Comparison of ENCODE assay signal across 8 cellular contexts in the genomic region with DNA sequence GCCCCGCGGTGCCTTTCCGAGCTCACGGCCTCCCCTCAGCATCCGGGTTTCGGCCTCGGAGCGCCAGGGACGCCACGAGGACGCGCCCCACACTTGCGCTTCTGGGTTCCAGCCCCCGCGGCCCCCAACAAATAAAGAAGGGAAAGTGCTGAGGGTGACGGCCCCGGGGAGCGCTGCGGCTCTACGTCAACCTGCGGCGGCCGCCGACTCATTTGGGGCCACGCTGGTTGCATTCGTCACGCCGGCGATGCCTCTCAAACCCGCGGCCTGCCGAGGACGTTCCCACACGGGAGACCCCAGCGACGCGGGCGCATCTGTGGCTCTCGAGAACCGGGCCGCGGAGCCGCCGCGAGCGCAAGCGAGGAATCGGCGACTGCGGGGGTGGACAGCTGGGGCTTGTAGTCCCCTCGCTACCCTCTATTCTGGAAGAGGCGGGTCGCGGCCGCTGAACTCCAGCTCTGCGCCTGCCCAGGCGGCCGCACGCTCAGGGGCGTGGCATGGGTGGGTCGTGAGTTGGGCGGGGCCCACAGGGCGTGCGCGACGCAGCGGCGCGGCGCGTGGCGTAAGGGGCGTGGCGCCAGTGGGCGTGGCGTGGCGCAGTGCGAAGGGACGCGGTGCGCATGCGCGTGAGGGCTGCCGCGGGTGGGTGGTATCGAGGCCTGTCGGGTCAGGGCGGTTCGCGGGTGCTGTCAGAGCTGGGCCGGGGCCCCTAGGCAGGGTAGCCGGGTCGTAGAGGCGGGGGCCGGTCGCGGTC. TPM values are rescaled to one million over a fixed set of nuclear protein-coding genes. Genes with fewer than 3 reads are reported as not detected.
DNase-seq lines count a peak whose midpoint lies in the region; ATAC-seq and TF ChIP-seq lines count a peak whose summit lies in the region.

A gene with protein sequence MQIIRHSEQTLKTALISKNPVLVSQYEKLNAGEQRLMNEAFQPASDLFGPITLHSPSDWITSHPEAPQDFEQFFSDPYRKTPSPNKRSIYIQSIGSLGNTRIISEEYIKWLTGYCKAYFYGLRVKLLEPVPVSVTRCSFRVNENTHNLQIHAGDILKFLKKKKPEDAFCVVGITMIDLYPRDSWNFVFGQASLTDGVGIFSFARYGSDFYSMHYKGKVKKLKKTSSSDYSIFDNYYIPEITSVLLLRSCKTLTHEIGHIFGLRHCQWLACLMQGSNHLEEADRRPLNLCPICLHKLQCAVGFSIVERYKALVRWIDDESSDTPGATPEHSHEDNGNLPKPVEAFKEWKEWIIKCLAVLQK (plus strand): TSS at position 599 of the 754 bp plus-strand sequence. CDS start 2,145 bp downstream, outside the sequence.

- DNase-seq in NCI-H526 treated with DMSO at 0.1 percent for 48 hours (lab: John Stamatoyannopoulos, UW) = peak; percentile 66
- peak; percentile 100 for DNase-seq in activated CD4-positive, alpha-beta T cell treated with anti-CD3 and anti-CD28 coated beads, Interleukin-2, amount 10 ng/mL, durations not matched to agents 24 days and 14 days
- peak; percentile 94 for DNase-seq in colonic mucosa
- peak; percentile 98 for DNase-seq in stimulated activated CD4-positive, alpha-beta T cell treated with anti-CD3 and anti-CD28 coated beads, Interleukin-1b, Interleukin-23, amount 100 ng/mL, for 4 hours (ENCODE audit: low read depth in 2 of 2)

- peak within 1 kb of the TSS; percentile 93 for H3K27ac Mint-ChIP-seq in activated CD4-positive, alpha-beta T cell treated with anti-CD3 and anti-CD28 coated beads, Interleukin-2, amount 10 ng/mL, durations not matched to agents 24 days and 14 days

- H3K4me1 Mint-ChIP-seq in activated CD4-positive, alpha-beta T cell treated with anti-CD3 and anti-CD28 coated beads, Interleukin-2, amount 10 ng/mL, durations not matched to agents 24 days and 14 days = peaks cover 37% of the 10 kb centered on the region

- H3K4me3 Mint-ChIP-seq in activated CD4-positive, alpha-beta T cell treated with anti-CD3 and anti-CD28 coated beads, Interleukin-2, amount 10 ng/mL, durations not matched to agents 24 days and 14 days = peak within 1 kb of the TSS; percentile 86

- H3K4me3 ChIP-seq in BLaER1 (peak within 1 kb of the TSS; percentile 75), colonic mucosa (peak within 1 kb of the TSS; percentile 92)

- H3K9me3 ChIP-seq in BLaER1 (no peaks in the 10 kb centered on the region; the same call in 1 of the 2 replicates), colonic mucosa (no peaks in the 10 kb centered on the region)

- no peaks in the 10 kb centered on the region for H3K9me3 Mint-ChIP-seq in activated CD4-positive, alpha-beta T cell treated with anti-CD3 and anti-CD28 coated beads, Interleukin-2, amount 10 ng/mL, durations not matched to agents 24 days and 14 days

- ATAC-seq in GM19351 (IDR thresholded peaks at IDR 0.05; ENCODE audit: unreplicated experiment) (peak; percentile 84), HG03520 (IDR thresholded peaks at IDR 0.05; ENCODE audit: unreplicated experiment) (peak; percentile 77)

- H3K4me1 ChIP-seq in BLaER1 (peaks cover 56% of the 10 kb centered on the region), colonic mucosa (no peaks in the 10 kb centered on the region)

- intact Hi-C loops in activated CD4-positive, alpha-beta T cell treated with anti-CD3 and anti-CD28 coated beads, Interleukin-2, amount 10 ng/mL, durations not matched to agents 24 days and 14 days (cut with micrococcal nuclease) = loop anchor here (1.0 to 5.0 kb wide), 4 partner anchors 9 to 265 kb away; a partner anchor contains a TSS
- intact Hi-C loops in colonic mucosa (cut with DNase I) = no loop called here

- no peaks in the 10 kb centered on the region for H3K27me3 ChIP-seq in BLaER1
- H3K27me3 ChIP-seq in colonic mucosa = no peaks in the 10 kb centered on the region
- H3K27me3 ChIP-seq in layer of hippocampus (ENCODE audit: control insufficient read depth, insufficient read depth, low read length) = no peaks in the 10 kb centered on the region

- peak within 1 kb of the TSS; percentile 98 for H3K4me2 ChIP-seq in BLaER1

- peak within 1 kb of the TSS; percentile 87 for H3K9ac ChIP-seq in BLaER1
- H3K9ac ChIP-seq in colonic mucosa (ENCODE audit: low read depth in 2 of 2, low read length in 2 of 2) = peak within 1 kb of the TSS; percentile 86 to 91

- peak within 1 kb of the TSS; percentile 93 for H3K27ac ChIP-seq in BLaER1
- H3K27ac ChIP-seq in colonic mucosa = peak within 1 kb of the TSS; percentile 97
- peak within 1 kb of the TSS; percentile 97 for H3K27ac ChIP-seq in layer of hippocampus (ENCODE audit: low read depth, low read length)

- no peaks in the 10 kb centered on the region for H3K27me3 Mint-ChIP-seq in activated CD4-positive, alpha-beta T cell treated with anti-CD3 and anti-CD28 coated beads, Interleukin-2, amount 10 ng/mL, durations not matched to agents 24 days and 14 days

- peaks cover 27% of the 10 kb centered on the region for H3K36me3 Mint-ChIP-seq in activated CD4-positive, alpha-beta T cell treated with anti-CD3 and anti-CD28 coated beads, Interleukin-2, amount 10 ng/mL, durations not matched to agents 24 days and 14 days (ENCODE audit: low read depth)

- H3K36me3 ChIP-seq in BLaER1 = peaks cover 24% of the 10 kb centered on the region; the same call in 1 of the 2 replicates
- no peaks in the 10 kb centered on the region for H3K36me3 ChIP-seq in colonic mucosa

- no peaks in the 10 kb centered on the region for H4K20me1 ChIP-seq in BLaER1

- TF ChIP-seq CTCF in colonic mucosa (IDR thresholded peaks at IDR 0.05) = no peak

RNA-seq across cellular contexts. Expression of the gene that starts here (rescaled TPM):
- total RNA-seq in activated CD4-positive, alpha-beta T cell treated with anti-CD3 and anti-CD28 coated beads, Interleukin-2, amount 10 ng/mL, durations not matched to agents 24 days and 14 days = 75.8 and 77.5 TPM in 2 replicates
- total RNA-seq in colonic mucosa = 10 to 100 TPM; 31.5 to 44.1 TPM

Comparison
In these comparisons a context has a peak if more than half of its experiments do, and no peak if none do; other contexts are left out.
1. Peak in every context shown above with its lines: DNase-seq, ATAC-seq, H3K4me3 ChIP-seq and H3K27ac ChIP-seq.